ENCODE assay signal across 19 cellular contexts in genomic region chr3:151796105-151796705, GRCh38. TPM values are rescaled to one million over a fixed set of nuclear protein-coding genes. Genes with fewer than 3 reads are reported as not detected.
DNase-seq lines count a peak whose midpoint lies in the region; FAIRE-seq and TF ChIP-seq lines count a peak whose summit lies in the region.
"Had no signal": no experiment of that assay in that cellular context is flagged by ENCODE, and none has a peak within 500 bp of the region (broad histone marks: within the 10 kb centered on the region; RNA-seq: fewer than 3 reads in every experiment).

No MANE protein-coding gene starts in this region.

- H3K36me3 Mint-ChIP-seq in HFFc6 (ENCODE audit: low read depth): no peaks in the 10 kb centered on the region
- H3K36me3 Mint-ChIP-seq: CD4-positive, CD25-positive, alpha-beta regulatory T cell had no signal

- H3K4me3 Mint-ChIP-seq in HFFc6: no peak overlapping the region
- H3K4me3 Mint-ChIP-seq: CD4-positive, CD25-positive, alpha-beta regulatory T cell; H9 had no signal

- peak overlapping the region in 1 of 2 donors; percentile 60 for H3K27ac ChIP-seq in small intestine (ENCODE audit: low read depth in 1 of 2, low read length in 1 of 2)
- H3K27ac ChIP-seq: SJSA1 had no signal

- H3K4me1 Mint-ChIP-seq in HFFc6 (ENCODE audit: low read depth): peaks cover 22% of the 10 kb centered on the region
- H3K4me1 Mint-ChIP-seq: CD4-positive, CD25-positive, alpha-beta regulatory T cell; H9 had no signal

- no peaks in the 10 kb centered on the region for H3K27me3 Mint-ChIP-seq in HFFc6 (ENCODE audit: insufficient read depth)

- H3K9me3 ChIP-seq in small intestine (ENCODE audit: control insufficient read depth, low read depth): no peaks in the 10 kb centered on the region
- H3K9me3 ChIP-seq: SJSA1 had no signal

- H3K36me3 ChIP-seq in bronchial epithelial cell (ENCODE audit: control insufficient read depth, insufficient read depth, low read length): no peaks in the 10 kb centered on the region
- no peaks in the 10 kb centered on the region for H3K36me3 ChIP-seq in small intestine (ENCODE audit: control insufficient read depth in 2 of 2, insufficient read depth in 2 of 2, low read length in 2 of 2)
- H3K36me3 ChIP-seq: SJSA1 had no signal

- DNase-seq in OCI-M1 (lab: John Stamatoyannopoulos, UW): peak; percentile 41
- peak; percentile 52 for DNase-seq in bronchial epithelial cell (ENCODE audit: low read depth)
- DNase-seq in fibroblast of pulmonary artery (ENCODE audit: low read depth): peak; percentile 51
- peak; percentile 75 for DNase-seq in small intestine
- DNase-seq in dermis blood vessel endothelial cell: no peak
- no peak for DNase-seq in NCI-H345 (lab: John Stamatoyannopoulos, UW)
- DNase-seq in HFFc6: no peak
- DNase-seq: CD4-positive, CD25-positive, alpha-beta regulatory T cell; EL; H9; NCI-H1105 treated with DMSO at 0.1 percent for 48 hours; NCI-H2029 treated with DMSO at 0.1 percent for 48 hours; NCI-H524 treated with DMSO at 0.1 percent for 48 hours had no signal

- no peak overlapping the region for H3K27ac Mint-ChIP-seq in HFFc6
- H3K27ac Mint-ChIP-seq: CD4-positive, CD25-positive, alpha-beta regulatory T cell; H9 had no signal

- FAIRE-seq in bronchial epithelial cell (lab: Jason Lieb, UNC): no peak
- peak; percentile 49 for FAIRE-seq in small intestine (lab: Jason Lieb, UNC)
- FAIRE-seq: RCC 7860 had no signal

- H3K4me3 ChIP-seq in bronchial epithelial cell (ENCODE audit: low read depth, low read length): no peak overlapping the region
- H3K4me3 ChIP-seq in fibroblast of pulmonary artery (replicated peaks; ENCODE audit: low read depth, low read length): no peak overlapping the region
- H3K4me3 ChIP-seq in small intestine (ENCODE audit: low read depth in 1 of 2, low read length in 2 of 2): peak overlapping the region in 1 of 2 donors; percentile 41
- H3K4me3 ChIP-seq: SJSA1 had no signal

- no peaks in the 10 kb centered on the region for H3K9me3 Mint-ChIP-seq in HFFc6
- H3K9me3 Mint-ChIP-seq: H9 had no signal

- no peaks in the 10 kb centered on the region for H3K4me1 ChIP-seq in small intestine (ENCODE audit: control insufficient read depth in 2 of 2, insufficient read depth in 1 of 2, low read depth in 1 of 2, low read length in 1 of 2)

- H3K27me3 ChIP-seq in bronchial epithelial cell (ENCODE audit: control insufficient read depth, insufficient read depth, low read length): no peaks in the 10 kb centered on the region
- no peaks in the 10 kb centered on the region for H3K27me3 ChIP-seq in small intestine (ENCODE audit: control insufficient read depth in 2 of 2, insufficient read depth in 2 of 2, low read length in 2 of 2)
- H3K27me3 ChIP-seq: SJSA1 had no signal

- TF ChIP-seq CTCF in bronchial epithelial cell (IDR thresholded peaks at IDR 0.05; ENCODE audit: insufficient read depth, low read length, severe bottlenecking): no peak
- TF ChIP-seq CTCF in fibroblast of pulmonary artery (IDR thresholded peaks at IDR 0.05; ENCODE audit: low read length, missing control alignments): no peak
- TF ChIP-seq CTCF in HFFc6 (IDR thresholded peaks at IDR 0.05): no peak

- 0 to 50% (median 23%) methylated on average over 1 of the region's 1 CpG for WGBS in small intestine, 3 donors

RNA-seq across cellular contexts. Expression of gene AADAC, which starts 17.7 kb away (rescaled TPM):
- total RNA-seq in bronchial epithelial cell: 0.13 TPM in 1 of 2 replicates, not detected in the other
- polyA plus RNA-seq in small intestine: 100 to 1,000 TPM in 2 of 3 donors, 10 to 100 TPM in 1; 55.5 to 142 (median 101) TPM
- 0.19 TPM in 1 of 2 replicates, not detected in the other for total RNA-seq in dermis blood vessel endothelial cell
- not detected for total RNA-seq in HFFc6 (2021; fragmentation: NEBNext Ultra II Directional; extraction: Animal tissue kit (Norgen Biotek cat#: 25700))
- total RNA-seq: CD4-positive, CD25-positive, alpha-beta regulatory T cell; H9; HT1080; OCI-LY7; Right ventricle myocardium inferior had no signal
- polyA plus RNA-seq: BJ; CD4-positive, CD25-positive, alpha-beta regulatory T cell had no signal

Comparison
In these comparisons a context has a peak if more than half of its experiments do, and no peak if none do; other contexts are left out.
1. DNase-seq: peak in OCI-M1 (single experiment), bronchial epithelial cell (single experiment), fibroblast of pulmonary artery (single experiment) and small intestine (single experiment); none in dermis blood vessel endothelial cell (single experiment), NCI-H345 (single experiment) and HFFc6 (single experiment).